Comparison of ENCODE assay signal across 16 cellular contexts in genomic region chr10:130498042-130498441, GRCh38.
DNase-seq lines count a peak whose midpoint lies in the region; ATAC-seq, FAIRE-seq and TF ChIP-seq lines count a peak whose summit lies in the region.
"Had no signal": no experiment of that assay in that cellular context is flagged by ENCODE, and none has a peak within 500 bp of the region (broad histone marks: within the 10 kb centered on the region; RNA-seq: fewer than 3 reads in every experiment).

No MANE protein-coding gene starts in this region.

- WGBS in K562 (ENCODE audit: insufficient coverage, low coverage, missing lambda C conversion rate), result 2% methylated on average over 6 of the region's 7 CpGs

- no peaks in the 10 kb centered on the region for H3K4me1 ChIP-seq in K562 (replicated peaks in 1 of 2; ENCODE audit: control insufficient read depth in 2 of 2, insufficient read depth in 2 of 2, low read length in 2 of 2)
- H3K4me1 ChIP-seq in ascending aorta, result no peaks in the 10 kb centered on the region

- H3K4me3 Mint-ChIP-seq in osteocyte (ENCODE audit: unreplicated experiment), result no peak overlapping the region
- no peak overlapping the region for H3K4me3 Mint-ChIP-seq in type B pancreatic cell
- no peak overlapping the region for H3K4me3 Mint-ChIP-seq in activated CD4-positive, alpha-beta T cell treated with anti-CD3 and anti-CD28 coated beads, Interleukin-2, amount 10 ng/mL, durations not matched to agents 24 days and 14 days
- H3K4me3 Mint-ChIP-seq: B cell; CD4-positive, alpha-beta T cell had no signal

- no peaks in the 10 kb centered on the region for H3K36me3 ChIP-seq in K562 (ENCODE audit: control insufficient read depth, insufficient read depth, low read length)
- H3K36me3 ChIP-seq in ascending aorta, result no peaks in the 10 kb centered on the region

- ATAC-seq in K562 (no peak), HG02970 (IDR thresholded peaks at IDR 0.05; ENCODE audit: low FRiP score, unreplicated experiment) (no peak)

- H3K4me3 ChIP-seq in K562, result no peak overlapping the region
- no peak overlapping the region for H3K4me3 ChIP-seq in ascending aorta
- H3K4me3 ChIP-seq: GM23248 had no signal

- DNase-seq in activated effector memory CD4-positive, alpha-beta T cell treated with anti-CD3 and anti-CD28 coated beads, Interleukin-2, amount 50 U/mL, for 16 hours, result peak; percentile 55
- DNase-seq in activated effector memory CD4-positive, alpha-beta T cell treated with Interleukin-2 at 50 U/mL for 16 hours, result no peak
- DNase-seq in K562 (ENCODE audit: extremely low read depth in 1 of 4, low spot score in 3 of 4) (no peak), osteocyte (ENCODE audit: extremely low spot score, unreplicated experiment) (peak; percentile 80), type B pancreatic cell (ENCODE audit: extremely low spot score, unreplicated experiment) (peak; percentile 47), ascending aorta (ENCODE audit: low spot score in 2 of 2) (no peak)
- DNase-seq in activated CD4-positive, alpha-beta T cell treated with anti-CD3 and anti-CD28 coated beads, Interleukin-2, amount 10 ng/mL, durations not matched to agents 24 days and 14 days, result no peak
- DNase-seq: ACHN, C1 segment of cervical spinal cord, Calu3, DMS 273 treated with DMSO at 0.1 percent for 48 hours, GM23248 had no signal

- CTCF ChIA-PET in K562 (lab: Yijun Ruan, JAX; ENCODE audit: low intra/inter-chr PET ratio), result no interaction called here

- H3K4me2 ChIP-seq in K562 (ENCODE audit: insufficient read depth, low read length), result no peak overlapping the region

- H3K27me3 ChIP-seq in K562 (ENCODE audit: control insufficient read depth in 2 of 2, insufficient read depth in 2 of 2, low read length in 2 of 2), result no peaks in the 10 kb centered on the region
- no peaks in the 10 kb centered on the region for H3K27me3 ChIP-seq in ascending aorta

- no peaks in the 10 kb centered on the region for H3K79me2 ChIP-seq in K562 (ENCODE audit: control insufficient read depth, insufficient read depth, low read length)

- no peaks in the 10 kb centered on the region for H4K20me1 ChIP-seq in K562 (replicated peaks; ENCODE audit: control insufficient read depth, insufficient read depth, low read length)

- H3K36me3 Mint-ChIP-seq in osteocyte (ENCODE audit: unreplicated experiment), result no peaks in the 10 kb centered on the region
- no peaks in the 10 kb centered on the region for H3K36me3 Mint-ChIP-seq in type B pancreatic cell
- no peaks in the 10 kb centered on the region for H3K36me3 Mint-ChIP-seq in activated CD4-positive, alpha-beta T cell treated with anti-CD3 and anti-CD28 coated beads, Interleukin-2, amount 10 ng/mL, durations not matched to agents 24 days and 14 days (ENCODE audit: low read depth)

- H3K4me1 Mint-ChIP-seq in osteocyte (ENCODE audit: unreplicated experiment) (no peaks in the 10 kb centered on the region), type B pancreatic cell (ENCODE audit: unreplicated experiment) (peaks cover 7% of the 10 kb centered on the region)
- no peaks in the 10 kb centered on the region for H3K4me1 Mint-ChIP-seq in activated CD4-positive, alpha-beta T cell treated with anti-CD3 and anti-CD28 coated beads, Interleukin-2, amount 10 ng/mL, durations not matched to agents 24 days and 14 days
- H3K4me1 Mint-ChIP-seq: B cell had no signal

- FAIRE-seq in K562 (lab: Jason Lieb, UNC), result no peak
- FAIRE-seq: H54 had no signal

- H3K9me3 Mint-ChIP-seq in osteocyte (ENCODE audit: unreplicated experiment) (peaks cover 38% of the 10 kb centered on the region), type B pancreatic cell (no peaks in the 10 kb centered on the region)
- no peaks in the 10 kb centered on the region for H3K9me3 Mint-ChIP-seq in activated CD4-positive, alpha-beta T cell treated with anti-CD3 and anti-CD28 coated beads, Interleukin-2, amount 10 ng/mL, durations not matched to agents 24 days and 14 days

- no peak overlapping the region for H3K9ac ChIP-seq in K562 (ENCODE audit: insufficient read depth in 1 of 2, low read depth in 2 of 2, low read length in 2 of 2)
- H3K9ac ChIP-seq: GM23248 had no signal

- no peak for TF ChIP-seq POLR2A in K562 (conservative IDR thresholded peaks at IDR 0.05)

- TF ChIP-seq RAD21 in K562 (CRISPR knock-in tag; conservative IDR thresholded peaks at IDR 0.05 in 1 of 2, IDR thresholded peaks at IDR 0.05 in 1 of 2), result no peak

- no peaks in the 10 kb centered on the region for H3K9me1 ChIP-seq in K562 (ENCODE audit: control insufficient read depth, insufficient read depth, low read length)

- POLR2A ChIA-PET in K562 (lab: Yijun Ruan, JAX), result no interaction called here

- TF ChIP-seq EP300 in K562 (IDR thresholded peaks at IDR 0.05; ENCODE audit: low read length), result no peak

- H3K27ac ChIP-seq in K562 (ENCODE audit: extremely low read depth, low read depth, low read length), result no peak overlapping the region
- H3K27ac ChIP-seq in ascending aorta, result no peak overlapping the region
- H3K27ac ChIP-seq: GM23248 had no signal

- TF ChIP-seq CTCF in K562 (IDR thresholded peaks at IDR 0.05 in 2 of 3, conservative IDR thresholded peaks at IDR 0.05 in 1 of 3; ENCODE audit: insufficient read depth in 2 of 3, low read depth in 1 of 3, low read length in 3 of 3) (no peak), osteocyte (IDR thresholded peaks at IDR 0.05) (no peak), type B pancreatic cell (conservative IDR thresholded peaks at IDR 0.05) (no peak), ascending aorta (IDR thresholded peaks at IDR 0.05) (no peak)

- no TSS peak for BruUV-seq in K562 (replicated peaks; lab: Mats Ljungman, UMichigan)

- in situ Hi-C loops in K562 (cut with MboI), result no loop called here

- H3K9me3 ChIP-seq in K562 (replicated peaks; ENCODE audit: control insufficient read depth, insufficient read depth, low read depth, low read length) (no peaks in the 10 kb centered on the region; the same call in 1 of the 2 replicates), ascending aorta (no peaks in the 10 kb centered on the region)

- no peak overlapping the region for H3K27ac Mint-ChIP-seq in osteocyte (ENCODE audit: unreplicated experiment)
- H3K27ac Mint-ChIP-seq in type B pancreatic cell, result no peak overlapping the region
- H3K27ac Mint-ChIP-seq in activated CD4-positive, alpha-beta T cell treated with anti-CD3 and anti-CD28 coated beads, Interleukin-2, amount 10 ng/mL, durations not matched to agents 24 days and 14 days, result no peak overlapping the region
- H3K27ac Mint-ChIP-seq: B cell; CD4-positive, alpha-beta T cell had no signal

- H3K27me3 Mint-ChIP-seq in osteocyte (ENCODE audit: unreplicated experiment), result no peaks in the 10 kb centered on the region
- peaks cover 31% of the 10 kb centered on the region for H3K27me3 Mint-ChIP-seq in type B pancreatic cell
- no peaks in the 10 kb centered on the region for H3K27me3 Mint-ChIP-seq in activated CD4-positive, alpha-beta T cell treated with anti-CD3 and anti-CD28 coated beads, Interleukin-2, amount 10 ng/mL, durations not matched to agents 24 days and 14 days
- H3K27me3 Mint-ChIP-seq: B cell had no signal

- H2AFZ ChIP-seq in K562 (ENCODE audit: low read depth, low read length), result no peak overlapping the region
- H2AFZ ChIP-seq: GM23248 had no signal

- intact Hi-C loops in K562 (cut with micrococcal nuclease) (no loop called here), ascending aorta (cut with DNase I) (no loop called here)
- intact Hi-C loops in activated CD4-positive, alpha-beta T cell treated with anti-CD3 and anti-CD28 coated beads, Interleukin-2, amount 10 ng/mL, durations not matched to agents 24 days and 14 days (cut with micrococcal nuclease), result no loop called here

TF ChIP-seq in K562, 482 proteins besides CTCF, POLR2A, EP300 and RAD21:
- no peak for TF ChIP-seq WHSC1 (IDR thresholded peaks at IDR 0.05; ENCODE audit: low read length)
- TF ChIP-seq RBM25 (IDR thresholded peaks at IDR 0.05; ENCODE audit: low read depth, low read length, severe bottlenecking), result peak; percentile 7

Comparison
In these comparisons a context has a peak if more than half of its experiments do, and no peak if none do; other contexts are left out.
1. DNase-seq: peak in activated effector memory CD4-positive, alpha-beta T cell treated with anti-CD3 and anti-CD28 coated beads, Interleukin-2, amount 50 U/mL, for 16 hours (single experiment), osteocyte (single experiment) and type B pancreatic cell (single experiment); none in activated effector memory CD4-positive, alpha-beta T cell treated with Interleukin-2 at 50 U/mL for 16 hours (single experiment), K562 (0 of 4), activated CD4-positive, alpha-beta T cell treated with anti-CD3 and anti-CD28 coated beads, Interleukin-2, amount 10 ng/mL, durations not matched to agents 24 days and 14 days (single experiment) and ascending aorta (0 of 2).